Comparison of ENCODE assay signal across 9 cellular contexts in genomic region chr3:31968391-31968926, GRCh38. TPM values are rescaled to one million over a fixed set of nuclear protein-coding genes. Genes with fewer than 3 reads are reported as not detected.
DNase-seq lines count a peak whose midpoint lies in the region; ATAC-seq, FAIRE-seq and TF ChIP-seq lines count a peak whose summit lies in the region.
"Had no signal": no experiment of that assay in that cellular context is flagged by ENCODE, and none has a peak within 500 bp of the region (broad histone marks: within the 10 kb centered on the region; RNA-seq: fewer than 3 reads in every experiment).

No MANE protein-coding gene starts in this region.

- H2AFZ ChIP-seq in OCI-LY7 (ENCODE audit: low read length): no peak overlapping the region
- H2AFZ ChIP-seq in parathyroid adenoma: no peak overlapping the region

- H3K79me2 ChIP-seq in OCI-LY7 (ENCODE audit: insufficient read depth, low read depth, low read length): peaks cover 95% of the 10 kb centered on the region
- H3K79me2 ChIP-seq in parathyroid adenoma: peaks cover 2% of the 10 kb centered on the region

- no peak overlapping the region for H3K9ac ChIP-seq in parathyroid adenoma

- CTCF ChIA-PET in OCI-LY7 (lab: Charles Lee; ENCODE audit: unreplicated experiment): interaction anchor here (0.7 kb wide), 1 partner anchor 21 kb away, joined by 4 read pairs; no protein-coding TSS in a partner anchor

- H3K4me2 ChIP-seq in OCI-LY7 (ENCODE audit: low read length): peak overlapping the region; percentile 88
- no peak overlapping the region for H3K4me2 ChIP-seq in parathyroid adenoma (ENCODE audit: low read length)

- no peak for FAIRE-seq in small intestine (lab: Jason Lieb, UNC)

- BruUV-seq in OCI-LY7 (replicated peaks; lab: Mats Ljungman, UMichigan): no TSS peak

- H3K36me3 ChIP-seq in OCI-LY7 (ENCODE audit: insufficient read depth, low read length) (peaks cover 44% of the 10 kb centered on the region), esophagus muscularis mucosa (no peaks in the 10 kb centered on the region), parathyroid adenoma (ENCODE audit: control insufficient read depth, insufficient read depth, low read length) (no peaks in the 10 kb centered on the region), small intestine (ENCODE audit: control insufficient read depth in 2 of 2, insufficient read depth in 2 of 2, low read length in 2 of 2) (no peaks in the 10 kb centered on the region)
- no peaks in the 10 kb centered on the region for H3K36me3 ChIP-seq in effector memory CD4-positive, alpha-beta T cell (ENCODE audit: control insufficient read depth, insufficient read depth, low read length)

- TF ChIP-seq EP300 in esophagus muscularis mucosa (IDR thresholded peaks at IDR 0.05): no peak

- H4K20me1 ChIP-seq in OCI-LY7 (ENCODE audit: insufficient read depth, low read length): no peaks in the 10 kb centered on the region

- 74% methylated on average over 2 of the region's 2 CpGs for WGBS in esophagus muscularis mucosa
- 58 to 83% (median 72%) methylated on average over 2 of the region's 2 CpGs for whole genome bisulfite sequencing in small intestine, 3 donors

- H3K27ac ChIP-seq in OCI-LY7 (ENCODE audit: low read depth, low read length, poor library complexity, severe bottlenecking): peak overlapping the region; percentile 88
- peak overlapping the region; percentile 30 to 68 (median 49) for H3K27ac ChIP-seq in esophagus muscularis mucosa (replicated peaks in 1 of 4)
- H3K27ac ChIP-seq in parathyroid adenoma: peak overlapping the region; percentile 32
- H3K27ac ChIP-seq in small intestine (ENCODE audit: low read depth in 1 of 2, low read length in 1 of 2): peak overlapping the region in 1 of 2 donors; percentile 50
- H3K27ac ChIP-seq in effector memory CD4-positive, alpha-beta T cell (ENCODE audit: insufficient read depth, low read length, poor library complexity, severe bottlenecking): no peak overlapping the region

- DNase-seq in AG10803 (ENCODE audit: low read depth) (peak; percentile 62), OCI-LY7 (ENCODE audit: low spot score) (no peak), esophagus muscularis mucosa (ENCODE audit: extremely low spot score) (no peak), small intestine (no peak), NCI-H128 (lab: John Stamatoyannopoulos, UW; ENCODE audit: unreplicated experiment) (no peak)
- no peak for DNase-seq in effector memory CD4-positive, alpha-beta T cell

- ATAC-seq in HG02970 (IDR thresholded peaks at IDR 0.05; ENCODE audit: low FRiP score, unreplicated experiment): no peak
- ATAC-seq: activated naive CD4-positive, alpha-beta T cell treated with anti-CD3 and anti-CD28 coated beads, Interleukin-2, amount 50 U/mL, for 72 hours had no signal

- H3K4me3 ChIP-seq in AG10803 (ENCODE audit: low read length) (no peak overlapping the region), OCI-LY7 (ENCODE audit: low read depth, low read length, poor library complexity, severe bottlenecking) (peak overlapping the region; percentile 91), esophagus muscularis mucosa (no peak overlapping the region), parathyroid adenoma (ENCODE audit: low read depth, low read length) (no peak overlapping the region), small intestine (ENCODE audit: low read depth in 1 of 2, low read length in 2 of 2) (no peak overlapping the region)
- no peak overlapping the region for H3K4me3 ChIP-seq in effector memory CD4-positive, alpha-beta T cell (ENCODE audit: insufficient read depth, low read depth, low read length, poor library complexity, severe bottlenecking)

- no peak for TF ChIP-seq POLR2A in esophagus muscularis mucosa (IDR thresholded peaks at IDR 0.05; ENCODE audit: low read depth)

- no peaks in the 10 kb centered on the region for H3K9me2 ChIP-seq in OCI-LY7 (ENCODE audit: insufficient read depth, low read length)

- POLR2A ChIA-PET in OCI-LY7 (lab: Charles Lee): interaction anchor here (0.6 to 6.7 kb wide), 10 partner anchors 8 to 1362 kb away, joined by 3 to 76 read pairs (median 10); partner anchors contain the start of gene TGFBR2

- H3K4me1 ChIP-seq in OCI-LY7 (ENCODE audit: insufficient read depth, low read length, poor library complexity, severe bottlenecking) (peaks cover 88% of the 10 kb centered on the region), esophagus muscularis mucosa (peaks cover 0 to 5% (median 2%) of the 10 kb centered on the region in 4 donors), parathyroid adenoma (no peaks in the 10 kb centered on the region), small intestine (ENCODE audit: control insufficient read depth in 2 of 2, insufficient read depth in 1 of 2, low read depth in 1 of 2, low read length in 1 of 2) (peaks cover 0 to 2% of the 10 kb centered on the region in 2 donors)
- H3K4me1 ChIP-seq in effector memory CD4-positive, alpha-beta T cell (ENCODE audit: control insufficient read depth, insufficient read depth, low read length, poor library complexity, severe bottlenecking): no peaks in the 10 kb centered on the region

- H3K9me3 ChIP-seq in OCI-LY7 (ENCODE audit: low read length) (no peaks in the 10 kb centered on the region; the same call in 1 of the 2 replicates), esophagus muscularis mucosa (no peaks in the 10 kb centered on the region), parathyroid adenoma (ENCODE audit: control insufficient read depth, low read length) (no peaks in the 10 kb centered on the region), small intestine (ENCODE audit: control insufficient read depth, low read depth) (no peaks in the 10 kb centered on the region)
- no peaks in the 10 kb centered on the region for H3K9me3 ChIP-seq in effector memory CD4-positive, alpha-beta T cell (ENCODE audit: control insufficient read depth, low read length)

- intact Hi-C loops in OCI-LY7 (cut with micrococcal nuclease; ENCODE audit: unreplicated experiment) (no loop called here), esophagus muscularis mucosa (cut with DNase I) (no loop called here)

- H3K27me3 ChIP-seq in esophagus muscularis mucosa (no peaks in the 10 kb centered on the region), parathyroid adenoma (ENCODE audit: control insufficient read depth, insufficient read depth, low read length) (no peaks in the 10 kb centered on the region), small intestine (ENCODE audit: control insufficient read depth in 2 of 2, insufficient read depth in 2 of 2, low read length in 2 of 2) (no peaks in the 10 kb centered on the region)
- no peaks in the 10 kb centered on the region for H3K27me3 ChIP-seq in effector memory CD4-positive, alpha-beta T cell (replicated peaks; ENCODE audit: control insufficient read depth, insufficient read depth, low read length, poor library complexity, severe bottlenecking)

- TF ChIP-seq CTCF in AG10803 (conservative IDR thresholded peaks at IDR 0.05; ENCODE audit: low read length) (no peak), OCI-LY7 (conservative IDR thresholded peaks at IDR 0.05; ENCODE audit: low read length) (no peak), esophagus muscularis mucosa (IDR thresholded peaks at IDR 0.05) (no peak), parathyroid adenoma (IDR thresholded peaks at IDR 0.05) (no peak)

RNA-seq across cellular contexts. Expression of gene OSBPL10, which starts 12.6 kb away (rescaled TPM):
- 58.4 and 65.7 TPM in 2 replicates for total RNA-seq in OCI-LY7 (2014; rRNA removed; shearing (Covaris generic))
- 157 and 170 TPM in 2 replicates for total RNA-seq in OCI-LY7 (2022)
- total RNA-seq in esophagus muscularis mucosa: 10 to 100 TPM in 1 of 4 donors, 1 to 10 TPM in 3; 6.3 to 12.2 (median 7.6) TPM
- polyA plus RNA-seq in small intestine: 1 to 10 TPM; 1.4 to 4.5 (median 3.1) TPM

RNA-seq across cellular contexts. Expression of gene ZNF860, which starts 13.1 kb away (rescaled TPM):
- total RNA-seq in OCI-LY7 (2014; rRNA removed; shearing (Covaris generic)): 13.8 and 20.3 TPM in 2 replicates
- 22.2 and 24.2 TPM in 2 replicates for total RNA-seq in OCI-LY7 (2022)
- total RNA-seq in esophagus muscularis mucosa: under 1 TPM; under 0.01 to 0.66 (median 0.28) TPM
- under 1 TPM in 2 of 3 donors, not detected in 1; 0.27 to 0.31 TPM for polyA plus RNA-seq in small intestine

Comparison
In these comparisons a context has a peak if more than half of its experiments do, and no peak if none do; other contexts are left out.
1. RNA of gene OSBPL10, which starts 12.6 kb away (total RNA-seq): 58.4 to 170 TPM in OCI-LY7; 6.3 to 12.2 TPM in esophagus muscularis mucosa; every median in the first group is over 4 times any median in the second.
2. RNA of gene ZNF860, which starts 13.1 kb away (total RNA-seq): 13.8 to 24.2 TPM in OCI-LY7; under 0.01 to 0.66 TPM in esophagus muscularis mucosa; every median in the first group is over 4 times any median in the second.